In the genomic region with DNA sequence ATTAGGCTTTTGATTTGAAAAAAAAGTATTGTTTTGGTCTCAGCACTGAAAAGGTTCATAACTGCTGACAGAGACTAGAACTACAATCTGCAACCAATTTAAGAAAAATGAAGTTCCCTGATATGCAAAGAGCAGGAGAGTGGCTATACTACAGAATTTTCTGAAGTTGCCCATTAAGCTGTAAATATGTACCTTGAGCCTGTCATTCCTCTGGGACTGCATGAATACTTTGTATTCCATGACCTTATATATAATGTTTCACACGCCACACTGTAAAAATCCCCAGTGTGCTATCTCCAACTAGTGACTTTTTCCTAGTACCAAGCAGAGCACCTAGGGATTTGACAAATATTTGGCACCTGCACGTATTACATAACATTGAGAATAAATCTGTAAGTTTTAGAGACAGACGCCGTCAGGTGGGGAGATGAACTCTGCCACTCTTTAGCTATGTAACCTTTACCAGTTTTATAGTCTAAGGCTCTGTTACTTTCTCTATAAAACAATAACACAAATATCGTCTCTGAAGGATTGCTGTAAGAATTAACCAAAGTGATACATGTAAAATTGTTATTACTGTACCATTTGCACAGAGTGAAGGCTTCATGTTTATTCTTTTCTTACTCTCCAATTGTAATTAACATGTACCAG, we compare ENCODE assay signal across 26 cellular contexts.
"Had no signal": no experiment of that assay in that cellular context is flagged by ENCODE, and none has a peak within 500 bp of the region (broad histone marks: within the 10 kb centered on the region; RNA-seq: fewer than 3 reads in every experiment).

No MANE protein-coding gene starts in this region.

- FAIRE-seq: colon, endometrium, urothelium cell line had no signal

- H3K4me1 ChIP-seq: gastrocnemius medialis, left lung, psoas muscle, stomach, testis, tibial artery, upper lobe of left lung had no signal

- H3K9me3 ChIP-seq: gastrocnemius medialis, left lung, ovary, psoas muscle, sigmoid colon, stomach, testis, tibial artery, upper lobe of left lung had no signal

- H3K4me3 Mint-ChIP-seq: effector memory CD8-positive, alpha-beta T cell; naive thymus-derived CD8-positive, alpha-beta T cell; nephron progenitor cell; stimulated activated effector memory CD8-positive, alpha-beta T cell treated with anti-CD3 and anti-CD28 coated beads, Interleukin-12 subunit alpha, Interleukin-12 subunit beta, amount 100 ng/mL, for 72 hours had no signal

- H3K36me3 Mint-ChIP-seq: naive thymus-derived CD8-positive, alpha-beta T cell; stimulated activated effector memory CD8-positive, alpha-beta T cell treated with anti-CD3 and anti-CD28 coated beads, Interleukin-12 subunit alpha, Interleukin-12 subunit beta, amount 100 ng/mL, for 72 hours had no signal

- H3K27ac ChIP-seq: gastrocnemius medialis, left lung, ovary, psoas muscle, sigmoid colon, stomach, testis, tibial artery, upper lobe of left lung had no signal

- H3K4me1 Mint-ChIP-seq: naive thymus-derived CD8-positive, alpha-beta T cell; nephron progenitor cell; stimulated activated effector memory CD8-positive, alpha-beta T cell treated with anti-CD3 and anti-CD28 coated beads, Interleukin-12 subunit alpha, Interleukin-12 subunit beta, amount 100 ng/mL, for 72 hours had no signal

- DNase-seq: dermis blood vessel endothelial cell; effector memory CD8-positive, alpha-beta T cell; gastrocnemius medialis; head of caudate nucleus; kidney; left lung; midbrain; naive thymus-derived CD8-positive, alpha-beta T cell; nephron progenitor cell; occipital lobe; ovary; posterior cingulate gyrus; psoas muscle; right cardiac atrium; sigmoid colon; stimulated activated CD4-positive, alpha-beta T cell treated with anti-CD3 and anti-CD28 coated beads, Interleukin-2, amount 100 ng/mL, for 24 hours; stimulated activated CD4-positive, alpha-beta T cell treated with anti-CD3 and anti-CD28 coated beads, Interleukin-4, amount 100 ng/mL, for 24 hours; stimulated activated naive CD4-positive, alpha-beta T cell treated with Interleukin-2 at 50 U/mL for 16 hours; stomach; testis; tibial artery; upper lobe of left lung had no signal

- H3K27me3 Mint-ChIP-seq: effector memory CD8-positive, alpha-beta T cell had no signal

- H3K27me3 ChIP-seq: gastrocnemius medialis, left lung, ovary, sigmoid colon, stomach, testis, tibial artery, upper lobe of left lung had no signal

- H3K9me3 Mint-ChIP-seq: nephron progenitor cell had no signal

- H3K27ac Mint-ChIP-seq: effector memory CD8-positive, alpha-beta T cell; naive thymus-derived CD8-positive, alpha-beta T cell; nephron progenitor cell; stimulated activated effector memory CD8-positive, alpha-beta T cell treated with anti-CD3 and anti-CD28 coated beads, Interleukin-12 subunit alpha, Interleukin-12 subunit beta, amount 100 ng/mL, for 72 hours had no signal

- ATAC-seq: effector memory CD8-positive, alpha-beta T cell; gastrocnemius medialis; naive thymus-derived CD8-positive, alpha-beta T cell; psoas muscle; right cardiac atrium; stimulated activated effector memory CD8-positive, alpha-beta T cell treated with anti-CD3 and anti-CD28 coated beads, Interleukin-12 subunit alpha, Interleukin-12 subunit beta, amount 100 ng/mL, for 72 hours had no signal

- H3K4me3 ChIP-seq: gastrocnemius medialis, left lung, ovary, psoas muscle, sigmoid colon, stomach, testis, tibial artery, upper lobe of left lung had no signal

- H3K36me3 ChIP-seq: gastrocnemius medialis, left lung, ovary, sigmoid colon, stomach, tibial artery, upper lobe of left lung had no signal
